In genomic region chr2:96262306-96262705, GRCh38 we compare ENCODE assay signal across 18 cellular contexts. TPM values are rescaled to one million over a fixed set of nuclear protein-coding genes. Genes with fewer than 3 reads are reported as not detected.
A peak's percentile ranks its signal among the peaks of the same experiment; 100 is the strongest.
DNase-seq lines count a peak whose midpoint lies in the region; ATAC-seq and TF ChIP-seq lines count a peak whose summit lies in the region.
"Had no signal": no experiment of that assay in that cellular context is flagged by ENCODE, and none has a peak within 500 bp of the region (broad histone marks: within the 10 kb centered on the region; RNA-seq: fewer than 3 reads in every experiment).

No MANE protein-coding gene starts in this region.

- TF ChIP-seq POLR2A in stomach (IDR thresholded peaks at IDR 0.05), result no peak

- H3K27me3 ChIP-seq in stomach, result no peaks in the 10 kb centered on the region
- H3K27me3 ChIP-seq: thyroid gland had no signal

- peaks cover 72% of the 10 kb centered on the region for H3K4me1 Mint-ChIP-seq in activated T-cell treated with anti-CD3 and anti-CD28 coated beads, Interleukin-2, amount 50 U/mL, for 24 hours (ENCODE audit: low read depth)
- H3K4me1 Mint-ChIP-seq in chondrocyte (ENCODE audit: low read depth), result peaks cover 68% of the 10 kb centered on the region

- peak overlapping the region; percentile 56 for H3K27ac Mint-ChIP-seq in activated T-cell treated with anti-CD3 and anti-CD28 coated beads, Interleukin-2, amount 50 U/mL, for 24 hours
- H3K27ac Mint-ChIP-seq in chondrocyte (ENCODE audit: unreplicated experiment), result no peak overlapping the region
- H3K27ac Mint-ChIP-seq: WTC11 had no signal

- no peak for TF ChIP-seq EP300 in stomach (IDR thresholded peaks at IDR 0.05)

- H3K27ac ChIP-seq in stomach, result peak overlapping the region in 4 of 5 donors; percentile 80 to 94 (median 84)

- no peaks in the 10 kb centered on the region for H3K9me3 Mint-ChIP-seq in activated T-cell treated with anti-CD3 and anti-CD28 coated beads, Interleukin-2, amount 50 U/mL, for 24 hours
- H3K9me3 Mint-ChIP-seq in chondrocyte (ENCODE audit: low read depth), result no peaks in the 10 kb centered on the region
- H3K9me3 Mint-ChIP-seq: WTC11 had no signal

- no peaks in the 10 kb centered on the region for H3K9me3 ChIP-seq in stomach
- H3K9me3 ChIP-seq: thyroid gland had no signal

- H3K4me3 Mint-ChIP-seq in activated T-cell treated with anti-CD3 and anti-CD28 coated beads, Interleukin-2, amount 50 U/mL, for 24 hours, result no peak overlapping the region
- no peak overlapping the region for H3K4me3 Mint-ChIP-seq in chondrocyte (ENCODE audit: unreplicated experiment)
- H3K4me3 Mint-ChIP-seq: WTC11 had no signal

- TF ChIP-seq CTCF in fibroblast of the aortic adventitia (IDR thresholded peaks at IDR 0.05; ENCODE audit: insufficient read depth, low read length) (no peak), stomach (IDR thresholded peaks at IDR 0.05) (no peak), chondrocyte (IDR thresholded peaks at IDR 0.05) (no peak)

- H3K4me1 ChIP-seq in stomach, result peaks cover 63 to 85% (median 84%) of the 10 kb centered on the region in 4 donors

- peaks cover 0 to 44% (median 29%) of the 10 kb centered on the region in 4 donors for H3K36me3 ChIP-seq in stomach

- ATAC-seq in HG03432 (IDR thresholded peaks at IDR 0.05; ENCODE audit: unreplicated experiment), result no peak
- ATAC-seq: WTC11 had no signal

- H3K27me3 Mint-ChIP-seq in activated T-cell treated with anti-CD3 and anti-CD28 coated beads, Interleukin-2, amount 50 U/mL, for 24 hours, result no peaks in the 10 kb centered on the region
- no peaks in the 10 kb centered on the region for H3K27me3 Mint-ChIP-seq in chondrocyte (ENCODE audit: low read depth)

- DNase-seq in activated T-cell treated with anti-CD3 and anti-CD28 coated beads, Interleukin-2, amount 50 U/mL, for 24 hours, result no peak
- DNase-seq in activated T-cell treated with anti-CD3 and anti-CD28 coated beads for 4 hours, result no peak
- DNase-seq in HCEC 1CT, result peak; percentile 5
- DNase-seq in fibroblast of the aortic adventitia (ENCODE audit: low read depth), result peak; percentile 23
- DNase-seq in stomach, result no peak
- DNase-seq in DMS153 treated with DMSO at 0.1 percent for 48 hours (lab: John Stamatoyannopoulos, UW; ENCODE audit: unreplicated experiment), result no peak
- no peak for DNase-seq in chondrocyte (ENCODE audit: low spot score)
- DNase-seq: activated naive CD4-positive, alpha-beta T cell treated with Interleukin-2 at 50 U/mL for 16 hours; Calu3; head of caudate nucleus; midbrain; NCI-H1417; occipital lobe; stimulated activated CD4-positive, alpha-beta T cell treated with anti-CD3 and anti-CD28 coated beads, Interleukin-4, amount 100 ng/mL, for 24 hours; T-helper 1 cell; thyroid gland had no signal

- intact Hi-C loops in stomach (cut with DNase I; ENCODE audit: low total_unique reads), result loop anchor here (10.0 kb wide), 1 partner anchor 48 kb away; no protein-coding TSS in a partner anchor

- WGBS in stomach, 5 donors, result 54 to 74% (median 60%) methylated on average over 2 of the region's 2 CpGs

- H3K4me3 ChIP-seq in fibroblast of the aortic adventitia (ENCODE audit: low read depth, low read length), result no peak overlapping the region
- H3K4me3 ChIP-seq in stomach, result no peak overlapping the region
- H3K4me3 ChIP-seq: thyroid gland had no signal

- H3K36me3 Mint-ChIP-seq in activated T-cell treated with anti-CD3 and anti-CD28 coated beads, Interleukin-2, amount 50 U/mL, for 24 hours (ENCODE audit: low read depth), result peaks cover 80% of the 10 kb centered on the region
- H3K36me3 Mint-ChIP-seq in chondrocyte (ENCODE audit: low read depth), result no peaks in the 10 kb centered on the region

RNA-seq across cellular contexts. Expression of gene TMEM127, which starts 3.5 kb away (rescaled TPM):
- 18.6 and 31.6 TPM in 2 replicates for total RNA-seq in fibroblast of the aortic adventitia (ENCODE audit: low replicate concordance)
- 10 to 100 TPM in 4 of 5 donors, 1 to 10 TPM in 1; 5.8 to 51.6 (median 21.9) TPM for total RNA-seq in stomach
- polyA plus RNA-seq in stomach, result 10 to 100 TPM in 1 of 3 donors, 1 to 10 TPM in 2; 5.7 to 11.4 (median 9.6) TPM
- total RNA-seq in chondrocyte, result 43.9 to 54.4 TPM (median 52.5 TPM) in 3 replicates

RNA-seq across cellular contexts. Expression of gene CIAO1, which starts 3.7 kb away (rescaled TPM):
- total RNA-seq in fibroblast of the aortic adventitia (ENCODE audit: low replicate concordance) (71.8 and 183 TPM in 2 replicates), stomach (100 to 1,000 TPM in 2 of 5 donors, 10 to 100 TPM in 3; 58.3 to 161 (median 95.3) TPM), chondrocyte (37.5 to 46.9 TPM (median 39.7 TPM) in 3 replicates)
- 10 to 100 TPM; 29.3 to 43.4 (median 42.3) TPM for polyA plus RNA-seq in stomach

RNA-seq across cellular contexts. Expression of gene SNRNP200, which starts 43.0 kb away (rescaled TPM):
- total RNA-seq in fibroblast of the aortic adventitia (ENCODE audit: low replicate concordance) (28.0 and 39.3 TPM in 2 replicates), stomach (100 to 1,000 TPM in 2 of 5 donors, 10 to 100 TPM in 3; 74.0 to 184 (median 88.1) TPM), chondrocyte (77.8 to 101 TPM (median 82.6 TPM) in 3 replicates)
- polyA plus RNA-seq in stomach, result 10 to 100 TPM; 31.2 to 67.1 (median 33.8) TPM

RNA-seq across cellular contexts. Expression of gene STARD7, which starts 53.7 kb away (rescaled TPM):
- total RNA-seq in fibroblast of the aortic adventitia (ENCODE audit: low replicate concordance) (85.8 and 170 TPM in 2 replicates), stomach (100 to 1,000 TPM in 2 of 5 donors, 10 to 100 TPM in 3; 30.3 to 165 (median 87.5) TPM), chondrocyte (61.0 to 81.8 TPM (median 66.1 TPM) in 3 replicates)
- 10 to 100 TPM; 34.6 to 46.4 (median 43.1) TPM for polyA plus RNA-seq in stomach

Comparison
In these comparisons a context has a peak if more than half of its experiments do, and no peak if none do; other contexts are left out.
1. DNase-seq: peak in HCEC 1CT (single experiment) and fibroblast of the aortic adventitia (single experiment); none in activated T-cell treated with anti-CD3 and anti-CD28 coated beads, Interleukin-2, amount 50 U/mL, for 24 hours (single experiment), activated T-cell treated with anti-CD3 and anti-CD28 coated beads for 4 hours (single experiment), stomach (single experiment), DMS153 treated with DMSO at 0.1 percent for 48 hours (single experiment) and chondrocyte (single experiment).